In the genomic region with DNA sequence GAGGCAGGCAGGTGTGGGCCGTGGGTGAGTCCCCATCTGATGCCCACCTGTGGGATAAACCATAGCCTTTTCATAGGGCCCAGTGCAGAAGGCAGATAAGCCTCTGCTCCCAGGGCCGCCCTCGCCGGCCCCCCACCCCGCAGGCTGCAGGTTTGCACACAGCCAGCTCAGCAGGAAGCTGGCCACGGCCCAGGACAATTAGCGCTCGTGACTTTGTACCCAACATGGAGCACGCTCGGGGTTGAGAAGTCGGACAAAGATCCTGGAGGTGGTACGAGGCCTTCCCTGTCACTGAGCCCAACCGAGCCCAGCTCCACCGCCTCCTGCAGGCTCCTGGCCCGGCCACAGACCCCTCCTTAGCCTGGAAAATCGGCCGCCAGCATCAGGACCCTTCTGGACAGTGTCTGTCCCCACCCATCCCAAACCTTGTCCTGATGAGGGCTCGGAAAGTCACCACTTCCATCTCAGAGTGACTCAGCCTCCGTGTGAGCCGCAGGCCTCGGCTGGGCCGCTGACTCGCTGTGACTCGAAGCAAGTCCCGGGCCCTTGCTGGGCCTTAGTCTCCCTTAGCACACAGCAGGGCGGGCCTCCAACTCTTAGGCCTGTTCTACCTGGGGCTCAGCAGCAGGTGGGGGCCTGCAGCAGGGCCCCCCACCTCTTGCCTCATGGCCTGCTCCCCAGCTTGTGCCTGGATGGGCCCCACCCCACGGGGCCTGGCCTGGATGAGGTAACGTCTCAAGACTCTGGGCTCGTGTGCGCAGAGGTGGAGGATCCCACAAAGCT, we compare ENCODE assay signal across 8 cellular contexts. TPM values are rescaled to one million over a fixed set of nuclear protein-coding genes. Genes with fewer than 3 reads are reported as not detected.
DNase-seq lines count a peak whose midpoint lies in the region; ATAC-seq, FAIRE-seq and TF ChIP-seq lines count a peak whose summit lies in the region.

No MANE protein-coding gene starts in this region.

- FAIRE-seq in astrocyte (lab: Jason Lieb, UNC), result no peak

- H3K27ac ChIP-seq in astrocyte (ENCODE audit: low read depth, low read length), result peak overlapping the region; percentile 81
- H3K27ac ChIP-seq in mesodermal cell (ENCODE audit: low read depth, low read length, severe bottlenecking), result peak overlapping the region; percentile 82

- H2AFZ ChIP-seq in astrocyte (ENCODE audit: low read depth, low read length), result peak overlapping the region; percentile 67

- peaks cover 5% of the 10 kb centered on the region for H3K79me2 ChIP-seq in astrocyte (ENCODE audit: insufficient read depth, low read length)

- no peak overlapping the region for H3K4me3 Mint-ChIP-seq in astrocyte (ENCODE audit: unreplicated experiment)

- H3K4me2 ChIP-seq in astrocyte (ENCODE audit: low read length), result peak overlapping the region; percentile 61

- H3K36me3 Mint-ChIP-seq in astrocyte (ENCODE audit: low read depth, unreplicated experiment), result peaks cover 8% of the 10 kb centered on the region

- TF ChIP-seq CTCF in AG09309 (IDR thresholded peaks at IDR 0.05; ENCODE audit: control insufficient read depth, insufficient read depth, low read depth, low read length, missing control alignments) (no peak), astrocyte (IDR thresholded peaks at IDR 0.05; ENCODE audit: insufficient read depth, low read depth, low read length) (no peak)

- H3K9me3 Mint-ChIP-seq in astrocyte (ENCODE audit: unreplicated experiment), result no peaks in the 10 kb centered on the region

- H3K4me1 Mint-ChIP-seq in astrocyte (ENCODE audit: low read depth, unreplicated experiment), result peaks cover 20% of the 10 kb centered on the region

- 81 to 82% methylated on average over 29 to 30 of the region's 30 CpGs for WGBS in mesodermal cell (ENCODE audit: insufficient coverage in 2 of 2), 2 experiments

- H3K27ac Mint-ChIP-seq in astrocyte (ENCODE audit: unreplicated experiment), result peak overlapping the region; percentile 87

- peak; percentile 41 for DNase-seq in AG09309 (ENCODE audit: low read depth)
- DNase-seq in HK-2 (ENCODE audit: unreplicated experiment), result peak; percentile 76
- DNase-seq in astrocyte (ENCODE audit: low read depth), result peak; percentile 77
- DNase-seq in NCI-H2029 (lab: John Stamatoyannopoulos, UW), result no peak
- no peak for DNase-seq in SHP77 (lab: John Stamatoyannopoulos, UW)

- H3K9me3 ChIP-seq in astrocyte (ENCODE audit: insufficient read depth, low read depth, low read length), result no peaks in the 10 kb centered on the region
- no peaks in the 10 kb centered on the region for H3K9me3 ChIP-seq in mesodermal cell (ENCODE audit: control insufficient read depth, low read length)

- H3K36me3 ChIP-seq in astrocyte (ENCODE audit: insufficient read depth, low read length), result peaks cover 7% of the 10 kb centered on the region
- H3K36me3 ChIP-seq in mesodermal cell (ENCODE audit: control insufficient read depth, insufficient read depth, low read length), result peaks cover 40% of the 10 kb centered on the region

- no peak overlapping the region for H3K4me3 ChIP-seq in AG09309 (ENCODE audit: control insufficient read depth, low read depth, low read length)
- no peak overlapping the region for H3K4me3 ChIP-seq in astrocyte (ENCODE audit: insufficient read depth, low read depth, low read length)
- no peak overlapping the region for H3K4me3 ChIP-seq in mesodermal cell (ENCODE audit: extremely low read depth, insufficient read depth, low read length, poor library complexity, severe bottlenecking)

- H3K27me3 Mint-ChIP-seq in astrocyte (ENCODE audit: low read depth, unreplicated experiment), result no peaks in the 10 kb centered on the region

- ATAC-seq in HG03175 (IDR thresholded peaks at IDR 0.05; ENCODE audit: unreplicated experiment) (no peak), GM18870 (IDR thresholded peaks at IDR 0.05; ENCODE audit: unreplicated experiment) (no peak)

- H3K27me3 ChIP-seq in astrocyte (ENCODE audit: insufficient read depth, low read length), result no peaks in the 10 kb centered on the region

- peak overlapping the region; percentile 80 for H3K9ac ChIP-seq in astrocyte (ENCODE audit: low read length)

- peaks cover 24% of the 10 kb centered on the region for H4K20me1 ChIP-seq in astrocyte (ENCODE audit: insufficient read depth, low read length)

- H3K4me1 ChIP-seq in astrocyte (ENCODE audit: insufficient read depth, low read length) (peaks cover 26% of the 10 kb centered on the region), mesodermal cell (ENCODE audit: control insufficient read depth, insufficient read depth, low read length, poor library complexity, severe bottlenecking) (peaks cover 21% of the 10 kb centered on the region)

RNA-seq across cellular contexts. Expression of a gene that starts 22.7 kb away (rescaled TPM):
- 10.6 and 12.9 TPM in 2 replicates for total RNA-seq in astrocyte
- 7.1 TPM for polyA plus RNA-seq in mesodermal cell (2013, experiment 1 of 2)
- 6.7 TPM for polyA plus RNA-seq in mesodermal cell (2013, experiment 2 of 2)

RNA-seq across cellular contexts. Expression of a gene that starts 29.9 kb away (rescaled TPM):
- 0.14 TPM in 1 of 2 replicates, not detected in the other for total RNA-seq in astrocyte
- 0.15 TPM for polyA plus RNA-seq in mesodermal cell (2013, experiment 1 of 2)
- not detected for polyA plus RNA-seq in mesodermal cell (2013, experiment 2 of 2)

Comparison
In these comparisons a context has a peak if more than half of its experiments do, and no peak if none do; other contexts are left out.
1. DNase-seq: peak in AG09309 (single experiment), HK-2 (single experiment) and astrocyte (single experiment); none in NCI-H2029 (single experiment) and SHP77 (0 of 2).